Comparison of ENCODE assay signal across 27 cellular contexts in genomic region chr4:122623637-122624036, GRCh38. TPM values are rescaled to one million over a fixed set of nuclear protein-coding genes. Genes with fewer than 3 reads are reported as not detected.
"Had no signal": no experiment of that assay in that cellular context is flagged by ENCODE, and none has a peak within 500 bp of the region (broad histone marks: within the 10 kb centered on the region; RNA-seq: fewer than 3 reads in every experiment).

No MANE protein-coding gene starts in this region.

- H3K36me3 Mint-ChIP-seq: brain had no signal

- H3K27ac Mint-ChIP-seq: activated B cell treated with CpG ODN at 0.5 μM for 24 hours; activated CD8-positive, alpha-beta T cell treated with anti-CD3 and anti-CD28 coated beads, Interleukin-2, amount 10 ng/mL, durations not matched to agents 7 days and 5 days; activated naive CD8-positive, alpha-beta T cell; activated T-helper 2 cell treated with anti-CD3 and anti-CD28 coated beads, Interferon-gamma antibody, Interleukin-2, Interleukin-4, amounts not matched to agents 10 μg/mL and 5 μg/mL and 100 μg/mL, durations not matched to agents 14 hours and 24 hours and 36 hours; brain had no signal

- DNase-seq: activated B cell treated with CpG ODN at 0.5 μM for 24 hours; activated CD4-positive, alpha-beta T cell treated with anti-CD3 and anti-CD28 coated beads for 1 hour; activated CD4-positive, alpha-beta T cell treated with anti-CD3 and anti-CD28 coated beads, Interleukin-2, amount 50 U/mL, for 1 hour; activated CD8-positive, alpha-beta memory T cell treated with anti-CD3 and anti-CD28 coated beads, Interleukin-2, amount 50 U/mL, for 48 hours; activated CD8-positive, alpha-beta T cell treated with anti-CD3 and anti-CD28 coated beads, Interleukin-2, amount 10 ng/mL, durations not matched to agents 7 days and 5 days; activated gamma-delta T cell treated with Interleukin-2 at 50 U/mL for 16 hours; activated T-cell treated with anti-CD3 and anti-CD28 coated beads, Interleukin-2, amount 50 U/mL, for 1 hour; amygdala; cortex of kidney; dorsolateral prefrontal cortex; MG63; NCI-H1105; NCI-H1436; NCI-H1694 treated with DMSO at 0.1 percent for 48 hours; NCI-H2029 treated with DMSO at 0.1 percent for 48 hours; NCI-H446; NCI-H774; PC-3; SHP77 treated with DMSO at 0.1 percent for 48 hours; T-helper 2 cell; T1000 had no signal

- H3K4me1 Mint-ChIP-seq: activated B cell treated with CpG ODN at 0.5 μM for 24 hours, brain had no signal

- H3K9me3 Mint-ChIP-seq: activated B cell treated with CpG ODN at 0.5 μM for 24 hours; activated T-helper 2 cell treated with anti-CD3 and anti-CD28 coated beads, Interferon-gamma antibody, Interleukin-2, Interleukin-4, amounts not matched to agents 10 μg/mL and 5 μg/mL and 100 μg/mL, durations not matched to agents 14 hours and 24 hours and 36 hours; brain; central memory CD8-positive, alpha-beta T cell had no signal

- H3K27me3 Mint-ChIP-seq: activated naive CD8-positive, alpha-beta T cell; central memory CD8-positive, alpha-beta T cell had no signal

- ATAC-seq: activated CD8-positive, alpha-beta T cell treated with anti-CD3 and anti-CD28 coated beads, Interleukin-2, amount 10 ng/mL, durations not matched to agents 7 days and 5 days; PC-3 had no signal

- H3K4me3 Mint-ChIP-seq: activated B cell treated with CpG ODN at 0.5 μM for 24 hours; activated CD8-positive, alpha-beta T cell treated with anti-CD3 and anti-CD28 coated beads, Interleukin-2, amount 10 ng/mL, durations not matched to agents 7 days and 5 days; activated naive CD8-positive, alpha-beta T cell; brain; central memory CD8-positive, alpha-beta T cell had no signal

RNA-seq across cellular contexts. Expression of gene IL21, which starts 2.8 kb away (rescaled TPM):
- total RNA-seq: activated B cell treated with CpG ODN at 0.5 μM for 24 hours; activated CD8-positive, alpha-beta T cell treated with anti-CD3 and anti-CD28 coated beads, Interleukin-2, amount 10 ng/mL, durations not matched to agents 7 days and 5 days; astrocyte; dorsolateral prefrontal cortex; PC-3; SK-MEL-5 had no signal
